Comparison of ENCODE assay signal across 8 cellular contexts in genomic region chr6:129709451-129709908, GRCh38. TPM values are rescaled to one million over a fixed set of nuclear protein-coding genes. Genes with fewer than 3 reads are reported as not detected.
DNase-seq lines count a peak whose midpoint lies in the region; ATAC-seq and TF ChIP-seq lines count a peak whose summit lies in the region.

No MANE protein-coding gene starts in this region.

- peaks cover 36% of the 10 kb centered on the region for H3K4me1 Mint-ChIP-seq in brain
- peaks cover 42% of the 10 kb centered on the region for H3K4me1 Mint-ChIP-seq in stimulated activated naive CD8-positive, alpha-beta T cell treated with anti-CD3 and anti-CD28 coated beads, Interleukin-15, amount 100 ng/mL, for 72 hours

- H3K4me2 ChIP-seq in Loucy (ENCODE audit: low read depth, low read length, poor library complexity, severe bottlenecking): peak overlapping the region; percentile 85

- no peaks in the 10 kb centered on the region for H3K27me3 ChIP-seq in Loucy (ENCODE audit: insufficient read depth, low read length, poor library complexity, severe bottlenecking)

- DNase-seq in GM04503 (ENCODE audit: low read depth): peak; percentile 58
- peak; percentile 56 for DNase-seq in kidney glomerular epithelial cell (lab: John Stamatoyannopoulos, UW)
- no peak for DNase-seq in stimulated activated naive CD8-positive, alpha-beta T cell treated with anti-CD3 and anti-CD28 coated beads, Interleukin-15, amount 100 ng/mL, for 72 hours
- no peak for DNase-seq in NK-92 treated with Interleukin-12 subunit alpha and Interleukin-12 subunit beta, amount 100 ng/mL, for 24 hours (lab: John Stamatoyannopoulos, UW)
- no peak for DNase-seq in GM19240 (ENCODE audit: insufficient read length, low spot score)

- ATAC-seq in GM21717 (IDR thresholded peaks at IDR 0.05; ENCODE audit: unreplicated experiment): peak; percentile 36
- peak; percentile 56 for ATAC-seq in stimulated activated naive CD8-positive, alpha-beta T cell treated with anti-CD3 and anti-CD28 coated beads, Interleukin-15, amount 100 ng/mL, for 72 hours

- peaks cover 46% of the 10 kb centered on the region for H3K79me2 ChIP-seq in Loucy (ENCODE audit: insufficient read depth, low read length)

- H3K36me3 ChIP-seq in Loucy (ENCODE audit: insufficient read depth, low read length): no peaks in the 10 kb centered on the region

- H3K9me3 ChIP-seq in Loucy (ENCODE audit: insufficient read depth, low read depth, low read length): no peaks in the 10 kb centered on the region

- H3K9me2 ChIP-seq in Loucy (replicated peaks; ENCODE audit: low read depth, low read length): no peaks in the 10 kb centered on the region

- H3K9me3 Mint-ChIP-seq in brain: no peaks in the 10 kb centered on the region
- no peaks in the 10 kb centered on the region for H3K9me3 Mint-ChIP-seq in stimulated activated naive CD8-positive, alpha-beta T cell treated with anti-CD3 and anti-CD28 coated beads, Interleukin-15, amount 100 ng/mL, for 72 hours

- H3K9ac ChIP-seq in Loucy (ENCODE audit: low read depth, low read length, poor library complexity, severe bottlenecking): peak overlapping the region; percentile 73

- no peaks in the 10 kb centered on the region; the same call in 1 of the 2 replicates for H3F3A ChIP-seq in Loucy (ENCODE audit: low read depth)

- no peaks in the 10 kb centered on the region for H3K36me3 Mint-ChIP-seq in brain

- peaks cover 2% of the 10 kb centered on the region for H3K27me3 Mint-ChIP-seq in brain
- peaks cover 16% of the 10 kb centered on the region for H3K27me3 Mint-ChIP-seq in stimulated activated naive CD8-positive, alpha-beta T cell treated with anti-CD3 and anti-CD28 coated beads, Interleukin-15, amount 100 ng/mL, for 72 hours

- peak overlapping the region; percentile 91 for H3K4me3 ChIP-seq in Loucy (ENCODE audit: low read length, poor library complexity, severe bottlenecking)

- peak overlapping the region; percentile 92 to 97 (median 96) for H3K27ac Mint-ChIP-seq in brain
- peak overlapping the region; percentile 74 to 84 for H3K27ac Mint-ChIP-seq in stimulated activated naive CD8-positive, alpha-beta T cell treated with anti-CD3 and anti-CD28 coated beads, Interleukin-15, amount 100 ng/mL, for 72 hours

- H4K20me1 ChIP-seq in Loucy (ENCODE audit: insufficient read depth, low read length, poor library complexity, severe bottlenecking): no peaks in the 10 kb centered on the region

- no peak for TF ChIP-seq CTCF in Loucy (conservative IDR thresholded peaks at IDR 0.05; ENCODE audit: low read length)
- no peak for TF ChIP-seq CTCF in brain (conservative IDR thresholded peaks at IDR 0.05)

- peak overlapping the region; percentile 73 for H2AFZ ChIP-seq in Loucy (ENCODE audit: low read length)

- peak overlapping the region; percentile 91 to 98 (median 96) for H3K4me3 Mint-ChIP-seq in brain
- peak overlapping the region; percentile 91 for H3K4me3 Mint-ChIP-seq in stimulated activated naive CD8-positive, alpha-beta T cell treated with anti-CD3 and anti-CD28 coated beads, Interleukin-15, amount 100 ng/mL, for 72 hours

- H3K4me1 ChIP-seq in Loucy (ENCODE audit: insufficient read depth, low read length, poor library complexity, severe bottlenecking): peaks cover 44% of the 10 kb centered on the region

RNA-seq across cellular contexts. Expression of gene ARHGAP18, which starts 0.5 kb away (rescaled TPM):
- polyA plus RNA-seq in brain (ENCODE audit: insufficient read depth, low read depth, low replicate concordance): 0.63 TPM

Comparison
In these comparisons a context has a peak if more than half of its experiments do, and no peak if none do; other contexts are left out.
1. DNase-seq: peak in GM04503 (single experiment) and kidney glomerular epithelial cell (single experiment); none in stimulated activated naive CD8-positive, alpha-beta T cell treated with anti-CD3 and anti-CD28 coated beads, Interleukin-15, amount 100 ng/mL, for 72 hours (0 of 2), NK-92 treated with Interleukin-12 subunit alpha and Interleukin-12 subunit beta, amount 100 ng/mL, for 24 hours (single experiment) and GM19240 (single experiment).